1 cellular context compared by ENCODE assay signal in genomic region chr9:134895849-134896833, GRCh38.
TF ChIP-seq lines count a peak whose summit lies in the region.

No MANE protein-coding gene starts in this region.

TF ChIP-seq in HEK293, 187 proteins besides CTCF, POLR2A, EP300 and RAD21 (continued from another document and continues in another):
- TF ChIP-seq ZNF18 (tag by site-specific recombination; IDR thresholded peaks at IDR 0.05) (no peak), ZNF350 (tag by site-specific recombination; IDR thresholded peaks at IDR 0.05) (0 out of 2 replicates have a peak, but pooled peaks have one; percentile 26), ZNF2 (tag by site-specific recombination; IDR thresholded peaks at IDR 0.05) (peak; percentile 48; the same call in 1 of the 2 replicates), ZNF121 (tag by site-specific recombination; IDR thresholded peaks at IDR 0.05) (no peak), ZNF692 (tag by site-specific recombination; IDR thresholded peaks at IDR 0.05) (peak; percentile 90), ZNF175 (tag by site-specific recombination; IDR thresholded peaks at IDR 0.05) (no peak), ELK4 (IDR thresholded peaks at IDR 0.05; ENCODE audit: borderline replicate concordance, low read depth, low read length) (no peak), ZNF433 (tag by site-specific recombination; IDR thresholded peaks at IDR 0.05; ENCODE audit: low read depth) (no peak), ZNF544 (tag by site-specific recombination; IDR thresholded peaks at IDR 0.05) (no peak), SALL2 (tag by site-specific recombination; IDR thresholded peaks at IDR 0.05; ENCODE audit: borderline replicate concordance) (no peak), ZNF184 (tag by site-specific recombination; IDR thresholded peaks at IDR 0.05) (peak; percentile 60), ZBTB48 (tag by site-specific recombination; IDR thresholded peaks at IDR 0.05) (peak; percentile 56; the same call in 1 of the 2 replicates), ZNF639 (tag by site-specific recombination; IDR thresholded peaks at IDR 0.05) (peak; percentile 59; the same call in 1 of the 2 replicates), GLIS1 (tag by site-specific recombination; IDR thresholded peaks at IDR 0.05) (peak; percentile 74), ZSCAN23 (tag by site-specific recombination; IDR thresholded peaks at IDR 0.05) (0 out of 2 replicates have a peak, but pooled peaks have one; percentile 34), ZNF157 (tag by site-specific recombination; IDR thresholded peaks at IDR 0.05) (no peak), ZNF560 (tag by site-specific recombination; IDR thresholded peaks at IDR 0.05; ENCODE audit: borderline replicate concordance) (no peak), ZNF211 (tag by site-specific recombination; IDR thresholded peaks at IDR 0.05; ENCODE audit: low read depth) (no peak), ZNF202 (tag by site-specific recombination; IDR thresholded peaks at IDR 0.05; ENCODE audit: borderline replicate concordance) (no peak), ZNF670 (tag by site-specific recombination; IDR thresholded peaks at IDR 0.05; ENCODE audit: low read depth) (no peak), ZFP3 (tag by site-specific recombination; IDR thresholded peaks at IDR 0.05; ENCODE audit: low read depth) (no peak), MYNN (tag by site-specific recombination; IDR thresholded peaks at IDR 0.05; ENCODE audit: borderline replicate concordance) (0 out of 2 replicates have a peak, but pooled peaks have one; percentile 43), ZNF623 (tag by site-specific recombination; IDR thresholded peaks at IDR 0.05) (no peak), FEZF1 (tag by site-specific recombination; IDR thresholded peaks at IDR 0.05) (peak; percentile 45), ZNF23 (tag by site-specific recombination; IDR thresholded peaks at IDR 0.05; ENCODE audit: borderline replicate concordance) (no peak), ZNF24 (tag by site-specific recombination; IDR thresholded peaks at IDR 0.05) (peak; percentile 73), ZNF521 (tag by site-specific recombination; IDR thresholded peaks at IDR 0.05) (no peak), PRDM10 (tag by site-specific recombination; IDR thresholded peaks at IDR 0.05) (peak; percentile 48; the same call in 1 of the 2 replicates), ZBTB21 (tag by site-specific recombination; IDR thresholded peaks at IDR 0.05) (0 out of 2 replicates have a peak, but pooled peaks have one; percentile 69), ZSCAN4 (tag by site-specific recombination; IDR thresholded peaks at IDR 0.05) (peak; percentile 33), ZNF335 (tag by site-specific recombination; conservative IDR thresholded peaks at IDR 0.05) (peak; percentile 63), ZNF792 (tag by site-specific recombination; IDR thresholded peaks at IDR 0.05) (no peak), ZFP37 (tag by site-specific recombination; IDR thresholded peaks at IDR 0.05) (0 out of 2 replicates have a peak, but pooled peaks have one; percentile 46), SETDB1 (IDR thresholded peaks at IDR 0.05; ENCODE audit: insufficient read length, low read length) (no peak), ZNF549 (tag by site-specific recombination; IDR thresholded peaks at IDR 0.05) (no peak), PATZ1 (tag by site-specific recombination; IDR thresholded peaks at IDR 0.05) (peak; percentile 68), KLF7 (tag by site-specific recombination; IDR thresholded peaks at IDR 0.05; ENCODE audit: borderline replicate concordance) (no peak), ZNF324 (tag by site-specific recombination; IDR thresholded peaks at IDR 0.05) (0 out of 2 replicates have a peak, but pooled peaks have one; percentile 74), ZNF707 (tag by site-specific recombination; IDR thresholded peaks at IDR 0.05) (peak; percentile 74; the same call in 1 of the 2 replicates), PRDM2 (tag by site-specific recombination; IDR thresholded peaks at IDR 0.05; ENCODE audit: borderline replicate concordance) (no peak), EGR2 (tag by site-specific recombination; IDR thresholded peaks at IDR 0.05; ENCODE audit: low read depth) (0 out of 2 replicates have a peak, but pooled peaks have one; percentile 14), ZNF629 (tag by site-specific recombination; IDR thresholded peaks at IDR 0.05) (peak; percentile 83), ZNF660 (tag by site-specific recombination; IDR thresholded peaks at IDR 0.05) (peak; percentile 86), ZNF239 (tag by site-specific recombination; IDR thresholded peaks at IDR 0.05) (no peak), ZNF48 (tag by site-specific recombination; IDR thresholded peaks at IDR 0.05) (no peak), ZNF600 (tag by site-specific recombination; IDR thresholded peaks at IDR 0.05) (peak; percentile 93)
